9 cellular contexts compared by ENCODE assay signal in the genomic region with DNA sequence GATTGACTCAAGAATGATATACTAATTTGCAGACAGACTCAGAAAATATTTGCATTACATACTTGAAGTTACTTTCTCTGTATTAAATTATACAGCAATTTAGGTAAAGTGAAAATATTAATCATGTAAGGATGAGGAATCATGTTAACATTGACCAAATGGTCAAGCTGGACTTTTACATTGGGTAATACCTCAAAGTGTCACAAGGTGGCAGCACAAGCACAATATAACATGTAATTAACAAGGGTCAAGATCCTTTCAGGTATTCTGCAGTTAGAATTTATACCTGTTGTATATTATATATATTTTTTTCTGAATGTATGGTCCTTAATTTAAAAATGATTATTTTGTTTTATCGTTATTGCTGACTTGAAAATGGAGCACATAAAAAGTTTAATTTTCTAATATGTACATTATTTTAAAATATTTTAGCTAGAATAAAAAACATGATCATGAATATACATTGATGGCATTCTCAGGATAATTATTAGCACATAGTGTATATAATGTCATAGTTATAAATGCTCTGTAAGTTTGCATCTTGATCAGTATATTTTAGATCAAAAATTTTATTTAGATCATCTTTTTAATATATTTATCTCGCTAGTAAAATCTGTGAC. TPM values are rescaled to one million over a fixed set of nuclear protein-coding genes. Genes with fewer than 3 reads are reported as not detected.
A peak's percentile ranks its signal among the peaks of the same experiment; 100 is the strongest.
DNase-seq lines count a peak whose midpoint lies in the region; ATAC-seq and TF ChIP-seq lines count a peak whose summit lies in the region.
"Had no signal": no experiment of that assay in that cellular context is flagged by ENCODE, and none has a peak within 500 bp of the region (broad histone marks: within the 10 kb centered on the region; RNA-seq: fewer than 3 reads in every experiment).

No MANE protein-coding gene starts in this region.

- H3K27me3 Mint-ChIP-seq in activated B cell treated with CpG ODN at 0.5 μM for 24 hours (peaks cover 2% of the 10 kb centered on the region), type B pancreatic cell (no peaks in the 10 kb centered on the region)

- ATAC-seq in heart left ventricle, result no peak
- ATAC-seq in Right ventricle myocardium inferior, result no peak
- ATAC-seq in GM21576 (IDR thresholded peaks at IDR 0.05; ENCODE audit: unreplicated experiment), result peak; percentile 59
- ATAC-seq in activated B cell treated with CpG ODN at 0.5 μM for 24 hours (ENCODE audit: low read depth), result no peak

- H3K4me1 ChIP-seq in heart left ventricle (no peaks in the 10 kb centered on the region), KMS-11 (ENCODE audit: low read depth, poor library complexity, severe bottlenecking) (no peaks in the 10 kb centered on the region)

- H3K36me3 ChIP-seq in heart left ventricle, result no peaks in the 10 kb centered on the region
- H3K36me3 ChIP-seq in KMS-11 (ENCODE audit: insufficient read depth), result no peaks in the 10 kb centered on the region

- H3K27ac ChIP-seq in heart left ventricle (no peak overlapping the region), KMS-11 (no peak overlapping the region)

- no peaks in the 10 kb centered on the region for H3K79me2 ChIP-seq in KMS-11 (ENCODE audit: insufficient read depth, low read depth)

- peak; percentile 66 to 84 (median 77) for TF ChIP-seq CTCF in heart left ventricle (IDR thresholded peaks at IDR 0.05)
- TF ChIP-seq CTCF in KMS-11 (conservative IDR thresholded peaks at IDR 0.05; ENCODE audit: low read depth, low read length), result peak; percentile 93
- TF ChIP-seq CTCF in activated B cell treated with CpG ODN at 0.5 μM for 24 hours (IDR thresholded peaks at IDR 0.05), result peak; percentile 84
- peak; percentile 95 for TF ChIP-seq CTCF in type B pancreatic cell (conservative IDR thresholded peaks at IDR 0.05)

- no peaks in the 10 kb centered on the region for H3K9me3 Mint-ChIP-seq in activated B cell treated with CpG ODN at 0.5 μM for 24 hours
- H3K9me3 Mint-ChIP-seq in type B pancreatic cell, result no peaks in the 10 kb centered on the region
- H3K9me3 Mint-ChIP-seq: stimulated activated naive CD8-positive, alpha-beta T cell treated with anti-CD3 and anti-CD28 coated beads, Interleukin-15, Interleukin-2, amounts not matched to agents 100 ng/mL and 50 ng/mL, for 24 hours had no signal

- H4K20me1 ChIP-seq in KMS-11 (ENCODE audit: insufficient read depth), result no peaks in the 10 kb centered on the region

- no peak for TF ChIP-seq POLR2A in heart left ventricle (IDR thresholded peaks at IDR 0.05)

- no peak for DNase-seq in heart left ventricle
- DNase-seq in Right ventricle myocardium inferior (ENCODE audit: missing footprints), result no peak
- DNase-seq in activated B cell treated with CpG ODN at 0.5 μM for 24 hours, result no peak
- peak; percentile 18 for DNase-seq in iPS-NIHi7 (ENCODE audit: extremely low spot score)
- no peak for DNase-seq in type B pancreatic cell (ENCODE audit: extremely low spot score, unreplicated experiment)
- no peak for DNase-seq in ecto neural progenitor cell (ENCODE audit: low spot score)

- no peak overlapping the region for H3K4me3 ChIP-seq in heart left ventricle
- H3K4me3 ChIP-seq in KMS-11 (IDR thresholded peaks at IDR 0.05; ENCODE audit: insufficient read depth, low read depth, low read length), result no peak overlapping the region

- no peak overlapping the region for H3K4me3 Mint-ChIP-seq in activated B cell treated with CpG ODN at 0.5 μM for 24 hours
- H3K4me3 Mint-ChIP-seq in type B pancreatic cell, result no peak overlapping the region
- H3K4me3 Mint-ChIP-seq: stimulated activated naive CD8-positive, alpha-beta T cell treated with anti-CD3 and anti-CD28 coated beads, Interleukin-15, Interleukin-2, amounts not matched to agents 100 ng/mL and 50 ng/mL, for 24 hours had no signal

- H3K27ac Mint-ChIP-seq in activated B cell treated with CpG ODN at 0.5 μM for 24 hours, result no peak overlapping the region
- H3K27ac Mint-ChIP-seq in type B pancreatic cell, result no peak overlapping the region
- H3K27ac Mint-ChIP-seq: stimulated activated naive CD8-positive, alpha-beta T cell treated with anti-CD3 and anti-CD28 coated beads, Interleukin-15, Interleukin-2, amounts not matched to agents 100 ng/mL and 50 ng/mL, for 24 hours had no signal

- CTCF ChIA-PET in activated B cell treated with CpG ODN at 0.5 μM for 24 hours (lab: Charles Lee), result interaction anchor here (1.1 to 1.3 kb wide), 2 partner anchors 9 to 10 kb away, joined by 3 to 8 read pairs; a partner anchor contains a TSS

- H3K36me3 Mint-ChIP-seq in activated B cell treated with CpG ODN at 0.5 μM for 24 hours (ENCODE audit: low read depth) (no peaks in the 10 kb centered on the region), type B pancreatic cell (no peaks in the 10 kb centered on the region)

- no peak overlapping the region for H3K4me2 ChIP-seq in KMS-11

- POLR2A ChIA-PET in activated B cell treated with CpG ODN at 0.5 μM for 24 hours (lab: Charles Lee), result no interaction called here

- H3K9ac ChIP-seq in KMS-11, result no peak overlapping the region

- WGBS in heart left ventricle, 4 donors, result 50 to 52% (median 51%) methylated on average over 2 of the region's 2 CpGs

- intact Hi-C loops in heart left ventricle (cut with DNase I) (loop anchor here in 2 of 10 donors (10.0 kb wide), 2 partner anchors 213 to 673 kb away; a partner anchor contains a TSS), Right ventricle myocardium inferior (cut with DNase I) (no loop called here), activated B cell treated with CpG ODN at 0.5 μM for 24 hours (cut with micrococcal nuclease) (loop anchor here (5.0 kb wide), 1 partner anchor 1360 kb away; no protein-coding TSS in a partner anchor)

- H2AFZ ChIP-seq in KMS-11 (ENCODE audit: low read depth), result no peak overlapping the region

- peaks cover 0 to 8% (median 0%) of the 10 kb centered on the region in 12 donors for H3K9me3 ChIP-seq in heart left ventricle

- no peaks in the 10 kb centered on the region for H3K4me1 Mint-ChIP-seq in activated B cell treated with CpG ODN at 0.5 μM for 24 hours
- H3K4me1 Mint-ChIP-seq in type B pancreatic cell (ENCODE audit: unreplicated experiment), result peaks cover 10% of the 10 kb centered on the region

- H3K27me3 ChIP-seq in heart left ventricle (no peaks in the 10 kb centered on the region), KMS-11 (ENCODE audit: insufficient read depth, low read depth) (no peaks in the 10 kb centered on the region)

RNA-seq across cellular contexts. Expression of a gene that starts 8.6 kb away (rescaled TPM):
- total RNA-seq in heart left ventricle (1 to 10 TPM in 5 of 9 donors, under 1 TPM in 2, not detected in 2; 0.16 to 2.2 (median 1.1) TPM), Right ventricle myocardium inferior (0.19 TPM), activated B cell treated with CpG ODN at 0.5 μM for 24 hours (not detected in 2 replicates), type B pancreatic cell (ENCODE audit: low replicate concordance) (3.1 and 5.5 TPM in 2 replicates)
- polyA plus RNA-seq in heart left ventricle, result under 1 TPM; 0.07 to 0.15 TPM
